12 cellular contexts compared by ENCODE assay signal in genomic region chr11:69588270-69588669, GRCh38. TPM values are rescaled to one million over a fixed set of nuclear protein-coding genes. Genes with fewer than 3 reads are reported as not detected.
DNase-seq lines count a peak whose midpoint lies in the region; ATAC-seq and TF ChIP-seq lines count a peak whose summit lies in the region.
"Had no signal": no experiment of that assay in that cellular context is flagged by ENCODE, and none has a peak within 500 bp of the region (broad histone marks: within the 10 kb centered on the region; RNA-seq: fewer than 3 reads in every experiment).

No MANE protein-coding gene starts in this region.

- H3K36me3 Mint-ChIP-seq in Calu3 (ENCODE audit: insufficient read depth, unreplicated experiment), result no peaks in the 10 kb centered on the region

- no peak overlapping the region for H3K27ac Mint-ChIP-seq in Calu3 (ENCODE audit: unreplicated experiment)
- H3K27ac Mint-ChIP-seq: effector memory CD8-positive, alpha-beta T cell had no signal

- CTCF ChIA-PET in Calu3 (lab: Charles Lee), result interaction anchor here (1.2 kb wide), 1 partner anchor 13 kb away, joined by 3 read pairs; no protein-coding TSS in a partner anchor

- H3K27ac ChIP-seq in coronary artery (no peak overlapping the region), osteoblast (ENCODE audit: low read depth, low read length) (peak overlapping the region; percentile 78)
- H3K27ac ChIP-seq: skin epidermis had no signal

- H3K36me3 ChIP-seq in MG63 (no peaks in the 10 kb centered on the region), osteoblast (ENCODE audit: insufficient read depth, low read length) (no peaks in the 10 kb centered on the region)

- H4K20me1 ChIP-seq in osteoblast (ENCODE audit: insufficient read depth, low read length), result no peaks in the 10 kb centered on the region

- no TSS peak for BruUV-seq in Calu3 (replicated peaks; lab: Mats Ljungman, UMichigan)

- H3K4me1 Mint-ChIP-seq in Calu3 (ENCODE audit: low read depth, unreplicated experiment), result peaks cover 8% of the 10 kb centered on the region

- no peaks in the 10 kb centered on the region for H3K9me3 Mint-ChIP-seq in Calu3 (ENCODE audit: low read depth, unreplicated experiment)
- H3K9me3 Mint-ChIP-seq: effector memory CD8-positive, alpha-beta T cell had no signal

- no peaks in the 10 kb centered on the region for H3K79me2 ChIP-seq in osteoblast (ENCODE audit: insufficient read depth, low read length)

- H3K27me3 ChIP-seq in MG63 (no peaks in the 10 kb centered on the region), osteoblast (ENCODE audit: insufficient read depth, low read length) (no peaks in the 10 kb centered on the region)

- DNase-seq in Calu3, result peak; percentile 13
- DNase-seq in MG63, result peak; percentile 82
- DNase-seq in coronary artery (ENCODE audit: low spot score), result peak; percentile 7
- DNase-seq in osteoblast (ENCODE audit: insufficient read length, low spot score, missing footprints), result peak; percentile 92
- no peak for DNase-seq in posterior vena cava (ENCODE audit: low spot score)
- no peak for DNase-seq in stimulated activated CD8-positive, alpha-beta memory T cell treated with anti-CD3 and anti-CD28 coated beads, Interleukin-4, amount 100 ng/mL, for 48 hours
- DNase-seq: activated effector memory CD4-positive, alpha-beta T cell treated with Interleukin-2 at 50 U/mL for 16 hours; effector memory CD8-positive, alpha-beta T cell; NCI-H1930 had no signal

- TF ChIP-seq CTCF in Calu3 (IDR thresholded peaks at IDR 0.05; ENCODE audit: unreplicated experiment) (no peak), coronary artery (IDR thresholded peaks at IDR 0.05) (no peak), osteoblast (IDR thresholded peaks at IDR 0.05; ENCODE audit: extremely low read depth, low read depth, low read length) (peak; percentile 60)

- no peak for ATAC-seq in GM21825 (IDR thresholded peaks at IDR 0.05; ENCODE audit: unreplicated experiment)
- no peak for ATAC-seq in GM21528 (IDR thresholded peaks at IDR 0.05; ENCODE audit: low FRiP score, unreplicated experiment)
- ATAC-seq: effector memory CD8-positive, alpha-beta T cell had no signal

- intact Hi-C loops in Calu3 (cut with micrococcal nuclease; ENCODE audit: unreplicated experiment) (no loop called here), posterior vena cava (cut with DNase I) (no loop called here)

- no peak overlapping the region for H3K4me3 Mint-ChIP-seq in Calu3 (ENCODE audit: low read depth, unreplicated experiment)
- H3K4me3 Mint-ChIP-seq: effector memory CD8-positive, alpha-beta T cell had no signal

- no peak overlapping the region for H2AFZ ChIP-seq in osteoblast (ENCODE audit: low read length)

- no peaks in the 10 kb centered on the region for H3K27me3 Mint-ChIP-seq in Calu3 (ENCODE audit: unreplicated experiment)

- H3K4me3 ChIP-seq in MG63, result no peak overlapping the region
- no peak overlapping the region for H3K4me3 ChIP-seq in coronary artery
- H3K4me3 ChIP-seq in osteoblast (ENCODE audit: insufficient read depth, low read length), result no peak overlapping the region
- H3K4me3 ChIP-seq: skin epidermis had no signal

- H3K4me2 ChIP-seq in osteoblast (ENCODE audit: insufficient read depth, low read length), result peak overlapping the region; percentile 8

- H3K4me1 ChIP-seq in osteoblast (ENCODE audit: insufficient read depth, low read length), result peaks cover 15% of the 10 kb centered on the region

- H3K9me3 ChIP-seq in MG63, result no peaks in the 10 kb centered on the region
- H3K9me3 ChIP-seq in osteoblast (ENCODE audit: low read depth, low read length), result no peaks in the 10 kb centered on the region

RNA-seq across cellular contexts. Expression of gene CCND1, which starts 52.7 kb away (rescaled TPM):
- total RNA-seq in Calu3 (2022), result 392 and 433 TPM in 2 replicates
- 43.8 and 60.7 TPM in 2 replicates for total RNA-seq in MG63 (2014; rRNA removed; shearing (Covaris generic); ENCODE audit: low replicate concordance)
- total RNA-seq in osteoblast, result 187 and 237 TPM in 2 replicates
- total RNA-seq in posterior vena cava, result 100 to 1,000 TPM in 1 of 2 donors, 10 to 100 TPM in 1; 65.8 to 100 TPM

Comparison
In these comparisons a context has a peak if more than half of its experiments do, and no peak if none do; other contexts are left out.
1. DNase-seq: peak in Calu3 (single experiment), MG63 (single experiment), coronary artery (single experiment) and osteoblast (single experiment); none in posterior vena cava (single experiment) and stimulated activated CD8-positive, alpha-beta memory T cell treated with anti-CD3 and anti-CD28 coated beads, Interleukin-4, amount 100 ng/mL, for 48 hours (single experiment).